6 cellular contexts compared by ENCODE assay signal in the genomic region with DNA sequence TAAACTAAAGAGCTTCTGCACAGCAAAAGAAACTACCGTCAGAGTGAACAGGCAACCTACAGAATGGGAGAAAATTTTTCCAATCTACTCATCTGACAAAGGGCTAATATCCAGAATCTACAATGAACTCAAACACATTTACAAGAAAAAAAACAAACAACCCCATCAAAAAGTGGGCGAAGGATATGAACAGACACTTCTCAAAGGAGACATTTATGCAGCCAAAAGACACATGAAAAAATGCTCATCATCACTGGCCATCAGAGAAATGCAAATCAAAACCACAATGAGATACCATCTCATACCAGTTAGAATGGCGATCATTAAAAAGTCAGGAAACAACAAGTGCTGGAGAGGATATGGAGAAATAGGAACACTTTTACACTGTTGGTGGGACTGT. TPM values are rescaled to one million over a fixed set of nuclear protein-coding genes. Genes with fewer than 3 reads are reported as not detected.
"Had no signal": no experiment of that assay in that cellular context is flagged by ENCODE, and none has a peak within 500 bp of the region (broad histone marks: within the 10 kb centered on the region; RNA-seq: fewer than 3 reads in every experiment).

No MANE protein-coding gene starts in this region.

RNA-seq across cellular contexts. Expression of a gene that starts 15.7 kb away (rescaled TPM):
- total RNA-seq: subcutaneous adipose tissue, suprapubic skin, thoracic aorta, urinary bladder, uterus, vagina had no signal
- polyA plus RNA-seq: urinary bladder had no signal
